10 cellular contexts compared by ENCODE assay signal in genomic region chr16:89478576-89479221, GRCh38. TPM values are rescaled to one million over a fixed set of nuclear protein-coding genes. Genes with fewer than 3 reads are reported as not detected.
A peak's percentile ranks its signal among the peaks of the same experiment; 100 is the strongest.
DNase-seq lines count a peak whose midpoint lies in the region; FAIRE-seq and TF ChIP-seq lines count a peak whose summit lies in the region.
"Had no signal": no experiment of that assay in that cellular context is flagged by ENCODE, and none has a peak within 500 bp of the region (broad histone marks: within the 10 kb centered on the region; RNA-seq: fewer than 3 reads in every experiment).

No MANE protein-coding gene starts in this region.

- peaks cover 9% of the 10 kb centered on the region for H3K36me3 ChIP-seq in DOHH2 (ENCODE audit: control insufficient read depth, low read length)
- no peaks in the 10 kb centered on the region for H3K36me3 ChIP-seq in endothelial cell of umbilical vein (ENCODE audit: control insufficient read depth in 2 of 2, extremely low read depth in 1 of 2, insufficient read depth in 2 of 2, low read length in 2 of 2)

- dilution Hi-C loops in endothelial cell of umbilical vein (cut with MboI; ENCODE audit: extremely low pct_ligation_motif_present, low sequenced_read_pairs): no loop called here

- no peak overlapping the region for H3K9ac ChIP-seq in endothelial cell of umbilical vein (replicated peaks; ENCODE audit: extremely low read depth, insufficient read depth, low read length)

- peaks cover 72% of the 10 kb centered on the region for H3K4me1 Mint-ChIP-seq in osteocyte (ENCODE audit: unreplicated experiment)

- intact Hi-C loops in endothelial cell of umbilical vein (cut with micrococcal nuclease): no loop called here

- H3K4me3 Mint-ChIP-seq in osteocyte (ENCODE audit: unreplicated experiment): no peak overlapping the region

- peaks cover 73% of the 10 kb centered on the region for H4K20me1 ChIP-seq in DOHH2 (ENCODE audit: control insufficient read depth, insufficient read depth, low read depth, low read length)
- peaks cover 13% of the 10 kb centered on the region for H4K20me1 ChIP-seq in endothelial cell of umbilical vein (replicated peaks; ENCODE audit: control insufficient read depth, extremely low read depth, insufficient read depth, low read length)

- no peaks in the 10 kb centered on the region for H3K27me3 Mint-ChIP-seq in osteocyte (ENCODE audit: unreplicated experiment)

- no peaks in the 10 kb centered on the region for H3K9me1 ChIP-seq in endothelial cell of umbilical vein (replicated peaks; ENCODE audit: control insufficient read depth, extremely low read depth, insufficient read depth, low read length)

- peaks cover 5% of the 10 kb centered on the region for H3K36me3 Mint-ChIP-seq in osteocyte (ENCODE audit: unreplicated experiment)

- peak; percentile 52 for DNase-seq in RKO (ENCODE audit: low spot score)
- DNase-seq in endothelial cell of umbilical vein (ENCODE audit: low read depth, low spot score): no peak
- DNase-seq in osteocyte (ENCODE audit: extremely low spot score, unreplicated experiment): no peak
- no peak for DNase-seq in H54 (ENCODE audit: insufficient read length, low spot score)
- no peak for DNase-seq in cerebellar nuclear complex (lab: John Stamatoyannopoulos, UW)
- no peak for DNase-seq in NCI-H1105 treated with DMSO at 0.1 percent for 48 hours (lab: John Stamatoyannopoulos, UW)
- no peak for DNase-seq in NCI-H2029 (lab: John Stamatoyannopoulos, UW)
- DNase-seq: activated CD8-positive, alpha-beta memory T cell treated with anti-CD3 and anti-CD28 coated beads, Interleukin-2, amount 50 U/mL, for 4 hours had no signal

- TF ChIP-seq POLR2A in endothelial cell of umbilical vein (IDR thresholded peaks at IDR 0.05; ENCODE audit: low read depth, low read length) (peak; percentile 19), H54 (IDR thresholded peaks at IDR 0.05; ENCODE audit: low read depth, low read length) (no peak)

- CTCF ChIA-PET in endothelial cell of umbilical vein (lab: Charles Lee): no interaction called here

- no peaks in the 10 kb centered on the region for H3K9me2 ChIP-seq in DOHH2 (replicated peaks; ENCODE audit: control insufficient read depth, low read length)

- H3K27ac ChIP-seq in DOHH2 (ENCODE audit: low read depth, low read length): no peak overlapping the region; the same call in 1 of the 2 replicates
- no peak overlapping the region for H3K27ac ChIP-seq in endothelial cell of umbilical vein (ENCODE audit: insufficient read depth, low read depth, low read length)

- TF ChIP-seq CTCF in DOHH2 (IDR thresholded peaks at IDR 0.05; ENCODE audit: low read depth, low read length, poor library complexity, severe bottlenecking) (no peak), endothelial cell of umbilical vein (IDR thresholded peaks at IDR 0.05; ENCODE audit: extremely low read depth in 1 of 2, insufficient read depth in 1 of 2, low read depth in 1 of 2, low read length in 2 of 2) (no peak), osteocyte (IDR thresholded peaks at IDR 0.05) (no peak)

- no TSS peak for BruUV-seq in endothelial cell of umbilical vein (replicated peaks; lab: Mats Ljungman, UMichigan)

- POLR2A ChIA-PET in endothelial cell of umbilical vein (lab: Charles Lee): no interaction called here

- no peaks in the 10 kb centered on the region for H3K9me3 Mint-ChIP-seq in osteocyte (ENCODE audit: unreplicated experiment)

- peaks cover 100% of the 10 kb centered on the region for H3K79me2 ChIP-seq in DOHH2 (ENCODE audit: control insufficient read depth, low read length)
- peaks cover 99% of the 10 kb centered on the region for H3K79me2 ChIP-seq in endothelial cell of umbilical vein (ENCODE audit: control insufficient read depth, insufficient read depth, low read length)

- H3K4me1 ChIP-seq in DOHH2 (ENCODE audit: control insufficient read depth, low read length) (peaks cover 71% of the 10 kb centered on the region), endothelial cell of umbilical vein (ENCODE audit: control insufficient read depth, extremely low read depth, insufficient read depth, low read length) (no peaks in the 10 kb centered on the region)

- H3K4me3 ChIP-seq in DOHH2 (ENCODE audit: low read length) (peak overlapping the region; percentile 44), endothelial cell of umbilical vein (replicated peaks in 1 of 3; ENCODE audit: insufficient read depth in 1 of 3, low read depth in 1 of 3, low read length in 3 of 3) (no peak overlapping the region)

- H3K27ac Mint-ChIP-seq in osteocyte (ENCODE audit: unreplicated experiment): peak overlapping the region; percentile 54

- peaks cover 13% of the 10 kb centered on the region for H3F3A ChIP-seq in DOHH2 (ENCODE audit: control insufficient read depth, insufficient read depth)

- no peak overlapping the region for H2AFZ ChIP-seq in endothelial cell of umbilical vein (ENCODE audit: low read depth, low read length)

- H3K4me2 ChIP-seq in DOHH2 (ENCODE audit: low read length) (peak overlapping the region; percentile 66), endothelial cell of umbilical vein (ENCODE audit: insufficient read depth, low read length) (no peak overlapping the region)

- H3K27me3 ChIP-seq in DOHH2 (ENCODE audit: control insufficient read depth, low read length) (no peaks in the 10 kb centered on the region), endothelial cell of umbilical vein (ENCODE audit: control insufficient read depth in 2 of 2, insufficient read depth in 2 of 2, low read length in 2 of 2) (no peaks in the 10 kb centered on the region)

- no peaks in the 10 kb centered on the region for H3K9me3 ChIP-seq in DOHH2 (ENCODE audit: control insufficient read depth, insufficient read depth, low read length)
- no peaks in the 10 kb centered on the region for H3K9me3 ChIP-seq in endothelial cell of umbilical vein (replicated peaks; ENCODE audit: control insufficient read depth, insufficient read depth, low read length)

- FAIRE-seq in endothelial cell of umbilical vein (lab: Jason Lieb, UNC): no peak
- FAIRE-seq in H54 (lab: Jason Lieb, UNC): no peak
- FAIRE-seq: HTR-8/SVneo had no signal

TF ChIP-seq in endothelial cell of umbilical vein, 7 proteins besides CTCF, POLR2A, EP300 and RAD21:
- no peak for TF ChIP-seq MYC (IDR thresholded peaks at IDR 0.05; ENCODE audit: low read depth, low read length)
- no peak for TF ChIP-seq EZH2 (IDR thresholded peaks at IDR 0.05; ENCODE audit: borderline replicate concordance, low read depth, low read length, severe bottlenecking)
- TF ChIP-seq MAX (IDR thresholded peaks at IDR 0.05; ENCODE audit: insufficient read depth, insufficient read length): no peak
- TF ChIP-seq FOS (IDR thresholded peaks at IDR 0.05; ENCODE audit: borderline replicate concordance, insufficient read depth, low read length): no peak
- no peak for TF ChIP-seq POLR2AphosphoS5 (IDR thresholded peaks at IDR 0.05; ENCODE audit: insufficient read depth, low read depth, low read length)
- no peak for TF ChIP-seq GATA2 (IDR thresholded peaks at IDR 0.05; ENCODE audit: insufficient read depth, insufficient read length, low read depth, low read length)
- no peak for TF ChIP-seq JUN (IDR thresholded peaks at IDR 0.05; ENCODE audit: borderline replicate concordance, insufficient read depth, insufficient read length, low read depth)
TF ChIP-seq in endothelial cell of umbilical vein: peak in this region for 0.

RNA-seq across cellular contexts. Expression of gene ANKRD11, which starts 11.7 kb away (rescaled TPM):
- total RNA-seq in endothelial cell of umbilical vein (184 and 191 TPM in 2 replicates), osteocyte (188 and 209 TPM in 2 replicates)
- 49.5 and 55.8 TPM in 2 replicates for polyA plus RNA-seq in endothelial cell of umbilical vein
- 47.8 and 59.7 TPM in 2 replicates for polyA plus RNA-seq in endothelial cell of umbilical vein (2011; cell fraction: cytosol; rRNA removed)
- 194 and 236 TPM in 2 replicates for polyA plus RNA-seq in endothelial cell of umbilical vein (2011; cell fraction: nucleus; rRNA removed)
- 87.0 and 89.3 TPM in 2 replicates for polyA plus RNA-seq in endothelial cell of umbilical vein (2012)
- polyA minus RNA-seq in endothelial cell of umbilical vein: 99.2 and 130 TPM in 2 replicates
- 32.7 TPM for polyA minus RNA-seq in endothelial cell of umbilical vein (2011; cell fraction: cytosol; rRNA and poly(A)+ RNA removed)
- 115 and 144 TPM in 2 replicates for polyA minus RNA-seq in endothelial cell of umbilical vein (2011; cell fraction: nucleus; rRNA and poly(A)+ RNA removed)

RNA-seq across cellular contexts. Expression of gene SPG7, which starts 29.5 kb away (rescaled TPM):
- total RNA-seq in endothelial cell of umbilical vein (139 and 146 TPM in 2 replicates), osteocyte (113 and 125 TPM in 2 replicates)
- 85.8 and 90.2 TPM in 2 replicates for polyA plus RNA-seq in endothelial cell of umbilical vein
- 50.3 and 54.0 TPM in 2 replicates for polyA plus RNA-seq in endothelial cell of umbilical vein (2011; cell fraction: cytosol; rRNA removed)
- polyA plus RNA-seq in endothelial cell of umbilical vein (2011; cell fraction: nucleus; rRNA removed): 424 and 453 TPM in 2 replicates
- 77.0 and 77.7 TPM in 2 replicates for polyA plus RNA-seq in endothelial cell of umbilical vein (2012)
- 92.3 and 122 TPM in 2 replicates for polyA minus RNA-seq in endothelial cell of umbilical vein
- polyA minus RNA-seq in endothelial cell of umbilical vein (2011; cell fraction: cytosol; rRNA and poly(A)+ RNA removed): 44.9 TPM
- 149 and 150 TPM in 2 replicates for polyA minus RNA-seq in endothelial cell of umbilical vein (2011; cell fraction: nucleus; rRNA and poly(A)+ RNA removed)
